ENCODE assay signal across 6 cellular contexts in genomic region chr17:63911657-63912100, GRCh38. TPM values are rescaled to one million over a fixed set of nuclear protein-coding genes. Genes with fewer than 3 reads are reported as not detected.
DNase-seq lines count a peak whose midpoint lies in the region; ATAC-seq, FAIRE-seq and TF ChIP-seq lines count a peak whose summit lies in the region.

No MANE protein-coding gene starts in this region.

- no peak overlapping the region for H3K4me3 Mint-ChIP-seq in neural crest cell

- POLR2A ChIA-PET in GM12878 (lab: Charles Lee), result no interaction called here

- no peaks in the 10 kb centered on the region for H4K20me1 ChIP-seq in GM12878 (ENCODE audit: control insufficient read depth, insufficient read depth)

- no peak overlapping the region for H3K4me3 ChIP-seq in GM12878

- TF ChIP-seq CTCF in GM12878 (IDR thresholded peaks at IDR 0.05 in 2 of 3, conservative IDR thresholded peaks at IDR 0.05 in 1 of 3; ENCODE audit: control insufficient read depth in 2 of 3, extremely low read depth in 1 of 3, insufficient read depth in 1 of 3, low read depth in 3 of 3, low read length in 3 of 3) (peak; percentile 58 to 79 (median 66)), neural crest cell (conservative IDR thresholded peaks at IDR 0.05) (peak; percentile 79)

- in situ Hi-C loops in GM12878 (cut with MboI), result no loop called here

- SMC1A ChIA-PET in GM12878 (lab: Charles Lee; ENCODE audit: uncharacterized antibody, unreplicated experiment), result interaction anchor here (0.5 to 2.6 kb wide), 14 partner anchors 8 to 222 kb away, joined by 3 to 18 read pairs (median 4); partner anchors contain the start of gene ICAM2

- FAIRE-seq in RCC 7860 (lab: Jason Lieb, UNC) (no peak), GM12878 (lab: Jason Lieb, UNC) (no peak)

- H3K36me3 Mint-ChIP-seq in neural crest cell (ENCODE audit: low read depth), result no peaks in the 10 kb centered on the region

- peaks cover 0 to 2% of the 10 kb centered on the region in 2 experiments; a peak in 2 of 4 replicates for H3K27me3 ChIP-seq in GM12878 (replicated peaks in 1 of 2; ENCODE audit: control insufficient read depth in 2 of 2, insufficient read depth in 2 of 2, low read length in 1 of 2)

- H3K4me2 ChIP-seq in GM12878 (ENCODE audit: control insufficient read depth, insufficient read depth), result no peak overlapping the region

- no TSS peak for BruUV-seq in GM12878 (replicated peaks; lab: Mats Ljungman, UMichigan)

- peak; percentile 68 for TF ChIP-seq RAD21 in GM12878 (IDR thresholded peaks at IDR 0.05; ENCODE audit: insufficient read depth, low read depth, low read length)

- no peak for TF ChIP-seq POLR2A in GM12878 (IDR thresholded peaks at IDR 0.05; ENCODE audit: low read depth, low read length)

- RAD21 ChIA-PET in GM12878 (lab: Charles Lee; ENCODE audit: unreplicated experiment), result interaction anchor here (0.6 to 4.4 kb wide), 16 partner anchors 10 to 370 kb away, joined by 3 to 34 read pairs (median 4); partner anchors contain the start of gene ICAM2

- no peaks in the 10 kb centered on the region for H3K36me3 ChIP-seq in GM12878 (ENCODE audit: control insufficient read depth in 2 of 2, insufficient read depth in 2 of 2, low read length in 1 of 2)

- no peak for TF ChIP-seq EP300 in GM12878 (IDR thresholded peaks at IDR 0.05; ENCODE audit: borderline replicate concordance in 1 of 2, control insufficient read depth in 1 of 2, low read depth in 2 of 2, low read length in 2 of 2)

- H3K27ac Mint-ChIP-seq in neural crest cell (ENCODE audit: unreplicated experiment), result no peak overlapping the region

- H3K9me3 ChIP-seq in GM12878 (replicated peaks; ENCODE audit: control insufficient read depth, insufficient read depth, low read length), result no peaks in the 10 kb centered on the region

- ATAC-seq in GM12878, result peak; percentile 78
- ATAC-seq in GM21825 (IDR thresholded peaks at IDR 0.05; ENCODE audit: unreplicated experiment), result no peak
- no peak for ATAC-seq in GM21528 (IDR thresholded peaks at IDR 0.05; ENCODE audit: low FRiP score, unreplicated experiment)

- intact Hi-C loops in GM12878 (cut with micrococcal nuclease; ENCODE audit: unreplicated experiment), result loop anchor here (2.0 kb wide), 1 partner anchor 221 kb away; no protein-coding TSS in a partner anchor

- DNase-seq in GM03348 (ENCODE audit: low spot score), result peak; percentile 77
- DNase-seq in RCC 7860 (ENCODE audit: low spot score), result peak; percentile 22
- DNase-seq in GM12878 (ENCODE audit: low read depth, low spot score), result no peak
- DNase-seq in neural crest cell (ENCODE audit: low read depth, low spot score), result peak; percentile 61

- H3K27me3 Mint-ChIP-seq in neural crest cell (ENCODE audit: low read depth), result peaks cover 26% of the 10 kb centered on the region

- WGBS in GM12878 (ENCODE audit: insufficient coverage, insufficient replicate concordance, low lambda C conversion rate, missing lambda C conversion rate), result 57% methylated on average over 7 of the region's 8 CpGs

- H3K27ac ChIP-seq in GM12878 (ENCODE audit: control insufficient read depth, insufficient read depth), result no peak overlapping the region

- no peaks in the 10 kb centered on the region for H3K9me3 Mint-ChIP-seq in neural crest cell

- no peak overlapping the region for H3K9ac ChIP-seq in GM12878 (ENCODE audit: control insufficient read depth, insufficient read depth, low read length)

- H2AFZ ChIP-seq in GM12878 (ENCODE audit: control insufficient read depth, low read depth, low read length), result no peak overlapping the region

- CTCF ChIA-PET in GM12878 (lab: Yijun Ruan, JAX), result interaction anchor here (0.7 to 17.4 kb wide), 23 partner anchors 8 to 371 kb away, joined by 3 to 481 read pairs (median 6); partner anchors contain the start of genes CD79B, ERN1 and ICAM2

- peaks cover 5% of the 10 kb centered on the region for H3K4me1 ChIP-seq in GM12878 (ENCODE audit: control insufficient read depth, insufficient read depth, low read length)

- H3K4me1 Mint-ChIP-seq in neural crest cell, result no peaks in the 10 kb centered on the region

- no peaks in the 10 kb centered on the region for H3K79me2 ChIP-seq in GM12878 (ENCODE audit: control insufficient read depth, insufficient read depth, low read length)

RNA-seq across cellular contexts. Expression of gene CSHL1, which starts 0.6 kb away (rescaled TPM):
- total RNA-seq in GM12878 (2013; cell fraction: nucleolus; rRNA removed), result not detected in 2 replicates
- total RNA-seq in GM12878 (2014; rRNA removed) (not detected in 2 replicates), GM12878 (2014; rRNA removed; fragmentation: Illumina TruSeq; extraction: Trizol) (not detected in 2 replicates), GM12878 (2021) (not detected in 2 replicates), neural crest cell (not detected in 2 replicates)
- polyA plus RNA-seq in GM12878 (2011; ENCODE audit: low read depth), result not detected
- polyA plus RNA-seq in GM12878 (2011; rRNA removed) (not detected in 2 replicates), GM12878 (2014; fragmentation: Illumina TruSeq; extraction: Trizol) (not detected in 2 replicates), GM12878 (2014; fragmentation: Nextera tagmentation; extraction: Ambion mirVana) (not detected), GM12878 (2014; rRNA removed) (not detected in 2 replicates), GM12878 (2016; fragmentation: Nextera tagmentation; extraction: Ambion mirVana) (not detected)
- not detected in 2 replicates for polyA plus RNA-seq in GM12878 (2011; cell fraction: cytosol; rRNA removed)
- not detected in 2 replicates for polyA plus RNA-seq in GM12878 (2011; cell fraction: nucleus; rRNA removed)
- not detected in 2 replicates for polyA plus RNA-seq in GM12878 (2012)
- polyA minus RNA-seq in GM12878 (2011; rRNA and poly(A)+ RNA removed), result not detected in 2 replicates
- polyA minus RNA-seq in GM12878 (2011; cell fraction: cytosol; rRNA and poly(A)+ RNA removed), result not detected in 2 replicates
- polyA minus RNA-seq in GM12878 (2011; cell fraction: nucleus; rRNA and poly(A)+ RNA removed), result not detected in 2 replicates

RNA-seq across cellular contexts. Expression of gene GH1, which starts 7.0 kb away (rescaled TPM):
- total RNA-seq in GM12878 (2013; cell fraction: nucleolus; rRNA removed), result 1.2 TPM in 1 of 2 replicates, not detected in the other
- total RNA-seq in GM12878 (2014; rRNA removed) (not detected in 2 replicates), GM12878 (2014; rRNA removed; fragmentation: Illumina TruSeq; extraction: Trizol) (not detected in 2 replicates), GM12878 (2021) (not detected in 2 replicates), neural crest cell (not detected in 2 replicates)
- polyA plus RNA-seq in GM12878 (2011; ENCODE audit: low read depth), result not detected
- polyA plus RNA-seq in GM12878 (2011; rRNA removed) (0.27 and 0.42 TPM in 2 replicates), GM12878 (2014; fragmentation: Illumina TruSeq; extraction: Trizol) (not detected in 2 replicates), GM12878 (2014; fragmentation: Nextera tagmentation; extraction: Ambion mirVana) (under 1 TPM in 1 of 2 experiments, not detected in 1; 0.13 TPM), GM12878 (2014; rRNA removed) (not detected in 2 replicates), GM12878 (2016; fragmentation: Nextera tagmentation; extraction: Ambion mirVana) (not detected)
- polyA plus RNA-seq in GM12878 (2011; cell fraction: cytosol; rRNA removed), result not detected in 2 replicates
- polyA plus RNA-seq in GM12878 (2011; cell fraction: nucleus; rRNA removed), result 0.50 and 0.72 TPM in 2 replicates
- 1.0 and 1.2 TPM in 2 replicates for polyA plus RNA-seq in GM12878 (2012)
- polyA minus RNA-seq in GM12878 (2011; rRNA and poly(A)+ RNA removed), result not detected in 2 replicates
- polyA minus RNA-seq in GM12878 (2011; cell fraction: cytosol; rRNA and poly(A)+ RNA removed), result not detected in 2 replicates
- not detected in 2 replicates for polyA minus RNA-seq in GM12878 (2011; cell fraction: nucleus; rRNA and poly(A)+ RNA removed)

RNA-seq across cellular contexts. Expression of gene CSH1, which starts 15.3 kb away (rescaled TPM):
- not detected in 2 replicates for total RNA-seq in GM12878 (2013; cell fraction: nucleolus; rRNA removed)
- total RNA-seq in GM12878 (2014; rRNA removed) (not detected in 2 replicates), GM12878 (2014; rRNA removed; fragmentation: Illumina TruSeq; extraction: Trizol) (not detected in 2 replicates), GM12878 (2021) (not detected in 2 replicates), neural crest cell (not detected in 2 replicates)
- not detected for polyA plus RNA-seq in GM12878 (2011; ENCODE audit: low read depth)
- polyA plus RNA-seq in GM12878 (2011; rRNA removed) (not detected in 2 replicates), GM12878 (2014; fragmentation: Illumina TruSeq; extraction: Trizol) (not detected in 2 replicates), GM12878 (2014; fragmentation: Nextera tagmentation; extraction: Ambion mirVana) (not detected), GM12878 (2014; rRNA removed) (not detected in 2 replicates), GM12878 (2016; fragmentation: Nextera tagmentation; extraction: Ambion mirVana) (not detected)
- polyA plus RNA-seq in GM12878 (2011; cell fraction: cytosol; rRNA removed), result not detected in 2 replicates
- not detected in 2 replicates for polyA plus RNA-seq in GM12878 (2011; cell fraction: nucleus; rRNA removed)
- polyA plus RNA-seq in GM12878 (2012), result not detected in 2 replicates
- not detected in 2 replicates for polyA minus RNA-seq in GM12878 (2011; rRNA and poly(A)+ RNA removed)
- not detected in 2 replicates for polyA minus RNA-seq in GM12878 (2011; cell fraction: cytosol; rRNA and poly(A)+ RNA removed)
- polyA minus RNA-seq in GM12878 (2011; cell fraction: nucleus; rRNA and poly(A)+ RNA removed), result not detected in 2 replicates

RNA-seq across cellular contexts. Expression of gene CD79B, which starts 20.5 kb away (rescaled TPM):
- 85.7 and 88.0 TPM in 2 replicates for total RNA-seq in GM12878 (2013; cell fraction: nucleolus; rRNA removed)
- total RNA-seq in GM12878 (2014; rRNA removed) (95.9 and 99.0 TPM in 2 replicates), GM12878 (2014; rRNA removed; fragmentation: Illumina TruSeq; extraction: Trizol) (59.0 and 63.4 TPM in 2 replicates), GM12878 (2021) (102 and 113 TPM in 2 replicates), neural crest cell (0.86 and 1.0 TPM in 2 replicates)
- 31.4 TPM for polyA plus RNA-seq in GM12878 (2011; ENCODE audit: low read depth)
- polyA plus RNA-seq in GM12878 (2011; rRNA removed) (82.8 and 148 TPM in 2 replicates), GM12878 (2014; fragmentation: Illumina TruSeq; extraction: Trizol) (52.1 and 60.2 TPM in 2 replicates), GM12878 (2014; fragmentation: Nextera tagmentation; extraction: Ambion mirVana) (10 to 100 TPM; 17.5 to 48.8 TPM), GM12878 (2014; rRNA removed) (91.4 and 98.4 TPM in 2 replicates), GM12878 (2016; fragmentation: Nextera tagmentation; extraction: Ambion mirVana) (10 to 100 TPM; 77.5 to 80.6 TPM)
- polyA plus RNA-seq in GM12878 (2011; cell fraction: cytosol; rRNA removed), result 165 and 226 TPM in 2 replicates
- polyA plus RNA-seq in GM12878 (2011; cell fraction: nucleus; rRNA removed), result 146 and 158 TPM in 2 replicates
- polyA plus RNA-seq in GM12878 (2012), result 69.4 and 81.8 TPM in 2 replicates
- 126 and 145 TPM in 2 replicates for polyA minus RNA-seq in GM12878 (2011; rRNA and poly(A)+ RNA removed)
- 27.8 and 33.7 TPM in 2 replicates for polyA minus RNA-seq in GM12878 (2011; cell fraction: cytosol; rRNA and poly(A)+ RNA removed)
- 86.2 and 114 TPM in 2 replicates for polyA minus RNA-seq in GM12878 (2011; cell fraction: nucleus; rRNA and poly(A)+ RNA removed)

RNA-seq across cellular contexts. Expression of gene GH2, which starts 29.9 kb away (rescaled TPM):
- total RNA-seq in GM12878 (2013; cell fraction: nucleolus; rRNA removed), result not detected in 2 replicates
- not detected in 2 replicates for total RNA-seq in GM12878 (2014; rRNA removed)
- total RNA-seq in GM12878 (2014; rRNA removed; fragmentation: Illumina TruSeq; extraction: Trizol), result not detected in 2 replicates
- total RNA-seq in GM12878 (2021), result not detected in 2 replicates
- polyA plus RNA-seq in GM12878 (2011; ENCODE audit: low read depth), result not detected
- polyA plus RNA-seq in GM12878 (2011; rRNA removed), result not detected in 2 replicates
- polyA plus RNA-seq in GM12878 (2011; cell fraction: cytosol; rRNA removed), result not detected in 2 replicates
- polyA plus RNA-seq in GM12878 (2011; cell fraction: nucleus; rRNA removed), result not detected in 2 replicates
- not detected in 2 replicates for polyA plus RNA-seq in GM12878 (2012)
- not detected in 2 replicates for polyA plus RNA-seq in GM12878 (2014; fragmentation: Illumina TruSeq; extraction: Trizol)
- not detected for polyA plus RNA-seq in GM12878 (2014; fragmentation: Nextera tagmentation; extraction: Ambion mirVana)
- polyA plus RNA-seq in GM12878 (2014; rRNA removed), result not detected in 2 replicates
- not detected for polyA plus RNA-seq in GM12878 (2016; fragmentation: Nextera tagmentation; extraction: Ambion mirVana)
- not detected in 2 replicates for polyA minus RNA-seq in GM12878 (2011; rRNA and poly(A)+ RNA removed)
- polyA minus RNA-seq in GM12878 (2011; cell fraction: cytosol; rRNA and poly(A)+ RNA removed), result not detected in 2 replicates
- not detected in 2 replicates for polyA minus RNA-seq in GM12878 (2011; cell fraction: nucleus; rRNA and poly(A)+ RNA removed)
- not detected in 2 replicates for total RNA-seq in neural crest cell
